ENCODE assay signal across 1 cellular context in genomic region chr6:127266892-127267741, GRCh38.
A peak's percentile ranks its signal among the peaks of the same experiment; 100 is the strongest.
TF ChIP-seq lines count a peak whose summit lies in the region.

No MANE protein-coding gene starts in this region.

TF ChIP-seq in K562, 482 proteins besides CTCF, POLR2A, EP300 and RAD21 (continued from another document and continues in another):
- TF ChIP-seq THAP12 (CRISPR knock-in tag; IDR thresholded peaks at IDR 0.05) (peak; percentile 59; the same call in 1 of the 2 replicates), EP400 (IDR thresholded peaks at IDR 0.05) (peak; percentile 69; the same call in 1 of the 2 replicates), DLX4 (CRISPR knock-in tag; IDR thresholded peaks at IDR 0.05) (no peak), BRD4 (IDR thresholded peaks at IDR 0.05) (no peak), ELF4 (CRISPR knock-in tag; IDR thresholded peaks at IDR 0.05) (no peak), POLR3G (IDR thresholded peaks at IDR 0.05; ENCODE audit: extremely low read depth, insufficient read length, insufficient replicate concordance) (no peak), SMARCA4 (IDR thresholded peaks at IDR 0.05) (no peak), CREB1 (IDR thresholded peaks at IDR 0.05) (no peak; the same call in 1 of the 2 replicates), CREB1 (CRISPR knock-in tag; IDR thresholded peaks at IDR 0.05) (no peak), PHTF2 (CRISPR knock-in tag; IDR thresholded peaks at IDR 0.05) (no peak), CHD7 (IDR thresholded peaks at IDR 0.05; ENCODE audit: low read depth, low read length) (no peak), ZNF75A (CRISPR knock-in tag; IDR thresholded peaks at IDR 0.05) (no peak), PCBP1 (IDR thresholded peaks at IDR 0.05; ENCODE audit: low read depth, low read length, poor library complexity, severe bottlenecking) (no peak), MYBL2 (IDR thresholded peaks at IDR 0.05; ENCODE audit: low read depth) (no peak), MYBL2 (CRISPR knock-in tag; IDR thresholded peaks at IDR 0.05; ENCODE audit: borderline replicate concordance) (no peak), MAFF (IDR thresholded peaks at IDR 0.05; ENCODE audit: low read length) (no peak), TEAD2 (tag; IDR thresholded peaks at IDR 0.05) (no peak), ZBTB49 (CRISPR knock-in tag; IDR thresholded peaks at IDR 0.05; ENCODE audit: borderline replicate concordance) (no peak), E2F4 (CRISPR knock-in tag; IDR thresholded peaks at IDR 0.05; ENCODE audit: low read depth) (no peak; the same call in 1 of the 2 replicates), E4F1 (CRISPR knock-in tag; IDR thresholded peaks at IDR 0.05; ENCODE audit: borderline replicate concordance) (no peak), PHB2 (IDR thresholded peaks at IDR 0.05; ENCODE audit: low read depth) (no peak), BCLAF1 (IDR thresholded peaks at IDR 0.05; ENCODE audit: borderline replicate concordance in 1 of 2, control insufficient read depth in 1 of 2, low read depth in 2 of 2, low read length in 1 of 2) (no peak), E2F8 (IDR thresholded peaks at IDR 0.05; ENCODE audit: low read depth, partially characterized antibody) (no peak), SMAD2 (IDR thresholded peaks at IDR 0.05; ENCODE audit: low read depth, low read length) (no peak), HES1 (IDR thresholded peaks at IDR 0.05; ENCODE audit: low read depth) (no peak)
